In the genomic region with DNA sequence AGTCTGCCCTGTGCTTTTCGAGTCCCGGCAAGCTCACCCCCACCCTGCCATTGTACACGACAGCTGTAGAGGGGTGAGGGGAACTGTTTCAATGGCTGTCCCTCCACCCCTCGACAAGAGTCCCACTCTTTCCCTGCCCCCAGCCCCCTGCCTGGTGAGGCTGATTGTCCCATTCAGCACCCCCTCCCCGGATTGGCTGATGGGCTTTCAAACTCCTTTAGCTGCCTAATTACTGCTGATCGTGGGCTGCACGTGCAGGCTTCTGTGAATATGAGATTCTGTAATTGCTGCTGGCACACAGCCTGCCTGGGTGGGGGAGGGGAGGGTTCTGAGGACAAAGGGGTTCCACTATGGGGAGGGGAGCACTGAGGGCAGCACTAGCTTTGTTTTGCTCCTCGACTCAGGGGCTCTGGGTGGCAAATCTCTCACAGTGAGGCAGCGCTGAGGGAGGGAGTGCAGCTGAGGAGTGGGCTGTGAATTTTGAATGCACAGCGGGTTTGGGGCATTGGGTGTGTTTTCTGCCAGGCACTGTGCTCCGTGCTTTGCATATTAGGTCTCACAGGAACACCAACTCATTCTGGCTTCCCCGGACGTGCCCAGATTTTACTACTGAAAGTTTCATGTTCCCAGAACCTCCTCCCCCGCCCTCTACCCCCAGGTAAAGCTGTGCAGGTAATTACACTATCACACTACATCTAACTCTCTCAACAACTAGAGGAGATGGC, we compare ENCODE assay signal across 1 cellular context.
TF ChIP-seq lines count a peak whose summit lies in the region.

No MANE protein-coding gene starts in this region.

TF ChIP-seq in H1, 55 proteins besides CTCF, POLR2A, EP300 and RAD21:
- TF ChIP-seq RBBP5 (IDR thresholded peaks at IDR 0.05; ENCODE audit: borderline replicate concordance, low read depth, low read length) (0 out of 2 replicates have a peak, but pooled peaks have one; percentile 40), SIRT6 (IDR thresholded peaks at IDR 0.05; ENCODE audit: low read length) (no peak)
